Comparison of ENCODE assay signal across 10 cellular contexts in the genomic region with DNA sequence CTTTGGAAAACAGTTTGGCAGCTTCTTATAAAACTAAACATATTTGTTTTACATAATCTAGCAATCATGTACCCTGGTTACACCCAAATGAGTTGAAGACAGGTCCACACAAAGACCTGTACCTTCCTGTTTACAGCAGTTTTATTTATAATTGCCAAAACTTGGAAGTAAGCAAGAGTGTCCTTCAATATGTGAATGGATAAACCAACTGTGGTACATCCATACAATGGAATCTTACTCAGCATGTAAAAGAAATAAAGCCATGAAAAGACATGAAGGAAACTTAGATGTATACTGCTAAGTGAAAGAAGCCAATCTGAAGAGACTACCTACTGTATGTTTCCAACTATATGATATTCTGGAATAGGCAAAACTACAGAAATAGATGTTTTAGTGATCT.
"Had no signal": no experiment of that assay in that cellular context is flagged by ENCODE, and none has a peak within 500 bp of the region (broad histone marks: within the 10 kb centered on the region; RNA-seq: fewer than 3 reads in every experiment).

No MANE protein-coding gene starts in this region.

- ATAC-seq: HCT116, K562 had no signal

- H3K27ac ChIP-seq: GM23248 had no signal

- DNase-seq: GM23248, GOT3, H7, IMR-90, Kasumi-1, KG1 had no signal

- H3K4me3 ChIP-seq: GM23248, HAP-1, K562 had no signal

- FAIRE-seq: HTR-8/SVneo, K562 had no signal

- H3K36me3 ChIP-seq: HAP-1 had no signal

- H3K9me3 ChIP-seq: HAP-1 had no signal
